In genomic region chr18:75057169-75057789, GRCh38 we compare ENCODE assay signal across 19 cellular contexts.
"Had no signal": no experiment of that assay in that cellular context is flagged by ENCODE, and none has a peak within 500 bp of the region (broad histone marks: within the 10 kb centered on the region; RNA-seq: fewer than 3 reads in every experiment).

No MANE protein-coding gene starts in this region.

- H3K9me3 ChIP-seq: colonic mucosa, heart left ventricle, lower lobe of right lung, pancreas, prostate gland, stomach, thoracic aorta, transverse colon had no signal

- H3K4me3 ChIP-seq: colonic mucosa, lower lobe of right lung, pancreas, prostate gland, stomach, thoracic aorta, transverse colon had no signal

- H3K27me3 Mint-ChIP-seq: memory B cell; natural killer cell treated with Interleukin-12 subunit alpha and Interleukin-12 subunit beta and Interleukin-15 and Interleukin-18, amount 100 ng/mL, for 72 hours had no signal

- H3K4me3 Mint-ChIP-seq: memory B cell; mesothelial cell of epicardium; natural killer cell treated with Interleukin-12 subunit alpha and Interleukin-12 subunit beta and Interleukin-15 and Interleukin-18, amount 100 ng/mL, for 72 hours had no signal

- H3K27ac ChIP-seq: colonic mucosa, lower lobe of right lung, pancreas, prostate gland, stomach, thoracic aorta, transverse colon had no signal

- H3K36me3 Mint-ChIP-seq: natural killer cell treated with Interleukin-12 subunit alpha and Interleukin-12 subunit beta and Interleukin-15 and Interleukin-18, amount 100 ng/mL, for 72 hours had no signal

- H3K27me3 ChIP-seq: colonic mucosa, heart left ventricle, pancreas, stomach, transverse colon had no signal

- H3K27ac Mint-ChIP-seq: memory B cell; mesothelial cell of epicardium; natural killer cell treated with Interleukin-12 subunit alpha and Interleukin-12 subunit beta and Interleukin-15 and Interleukin-18, amount 100 ng/mL, for 72 hours had no signal

- H3K9me3 Mint-ChIP-seq: memory B cell; mesothelial cell of epicardium; natural killer cell treated with Interleukin-12 subunit alpha and Interleukin-12 subunit beta and Interleukin-15 and Interleukin-18, amount 100 ng/mL, for 72 hours had no signal

- H3K4me1 ChIP-seq: colonic mucosa, lower lobe of right lung, pancreas, prostate gland, transverse colon had no signal

- ATAC-seq: lower lobe of right lung; natural killer cell treated with Interleukin-12 subunit alpha and Interleukin-12 subunit beta and Interleukin-15 and Interleukin-18, amount 100 ng/mL, for 72 hours; pancreas; sciatic nerve had no signal

- DNase-seq: colonic mucosa; dermis blood vessel endothelial cell; heart left ventricle; hippocampal formation; lower lobe of right lung; occipital lobe; pancreas; stimulated activated CD4-positive, alpha-beta T cell treated with anti-CD3 and anti-CD28 coated beads, Interleukin-2, amount 100 ng/mL, for 24 hours; stimulated activated CD4-positive, alpha-beta T cell treated with anti-CD3 and anti-CD28 coated beads, Interleukin-4, amount 100 ng/mL, for 4 hours; stimulated activated naive CD4-positive, alpha-beta T cell; stomach; substantia nigra; transverse colon had no signal

- H3K36me3 ChIP-seq: colonic mucosa, heart left ventricle, lower lobe of right lung, pancreas, prostate gland, thoracic aorta, transverse colon had no signal
